In the genomic region with DNA sequence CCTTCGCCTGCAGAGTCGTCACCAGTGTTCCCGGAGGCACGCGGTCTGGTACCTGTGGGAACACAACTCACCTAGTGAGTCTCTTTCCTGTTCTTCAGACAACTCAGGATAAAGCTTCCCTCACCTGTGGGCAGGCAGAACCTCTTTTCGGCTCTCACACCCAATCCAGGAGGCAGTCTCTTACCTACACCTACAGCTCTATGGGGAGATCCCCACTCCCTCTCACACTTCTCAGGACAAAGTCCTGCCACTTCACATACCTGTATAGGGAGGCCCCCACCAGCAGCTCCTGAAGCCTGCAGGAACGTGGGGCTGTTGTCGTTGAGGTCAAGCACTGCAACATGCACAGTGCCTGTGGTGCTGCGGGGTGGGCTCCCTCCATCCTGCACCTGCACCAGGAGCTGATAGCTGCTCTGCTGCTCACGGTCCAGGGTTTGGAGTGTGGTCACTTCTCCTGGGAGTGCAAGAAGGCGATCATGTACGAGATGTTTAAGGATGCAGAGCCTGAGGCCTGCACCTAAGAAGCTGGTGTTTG, we compare ENCODE assay signal across 24 cellular contexts. TPM values are rescaled to one million over a fixed set of nuclear protein-coding genes. Genes with fewer than 3 reads are reported as not detected.
DNase-seq lines count a peak whose midpoint lies in the region; ATAC-seq and TF ChIP-seq lines count a peak whose summit lies in the region.
"Had no signal": no experiment of that assay in that cellular context is flagged by ENCODE, and none has a peak within 500 bp of the region (broad histone marks: within the 10 kb centered on the region; RNA-seq: fewer than 3 reads in every experiment).

No MANE protein-coding gene starts in this region.

- DNase-seq in cardiac septum (ENCODE audit: low spot score) (peak; percentile 50), Right ventricle myocardium superior (no peak), activated B cell treated with CpG ODN at 0.5 μM for 24 hours (peak; percentile 11), mesothelial cell of epicardium (ENCODE audit: low spot score in 2 of 2, unreplicated experiment in 2 of 2) (no peak), upper lobe of left lung (peak; percentile 6 to 30), T1000 (lab: John Stamatoyannopoulos, UW) (no peak), iPS-NIHi11 (ENCODE audit: low spot score) (no peak)
- DNase-seq: BE2C; EL; GF-D8; IMR-90; NCI-H1105; NCI-H146; NCI-H2029; NCI-H2171; NCI-H345; NCI-H524; NCI-H774; NK-92 treated with Interleukin-12 subunit alpha and Interleukin-12 subunit beta, amount 100 ng/mL, for 24 hours; SJCRH30 had no signal

- no peak for TF ChIP-seq CTCF in activated B cell treated with CpG ODN at 0.5 μM for 24 hours (IDR thresholded peaks at IDR 0.05)
- TF ChIP-seq CTCF in mesothelial cell of epicardium (IDR thresholded peaks at IDR 0.05; ENCODE audit: unreplicated experiment), result no peak
- TF ChIP-seq CTCF in upper lobe of left lung (IDR thresholded peaks at IDR 0.05), result no peak

- H3K4me1 ChIP-seq in upper lobe of left lung, result peaks cover 16 to 32% (median 25%) of the 10 kb centered on the region in 4 donors
- H3K4me1 ChIP-seq: BE2C had no signal

- POLR2A ChIA-PET in activated B cell treated with CpG ODN at 0.5 μM for 24 hours (lab: Charles Lee), result no interaction called here

- 86 to 88% methylated on average over 10 to 12 of the region's 12 CpGs for WGBS in upper lobe of left lung, 2 donors

- TF ChIP-seq EP300 in upper lobe of left lung (IDR thresholded peaks at IDR 0.05), result no peak

- no peak for ATAC-seq in Right ventricle myocardium superior (ENCODE audit: poor library complexity)
- ATAC-seq in activated B cell treated with CpG ODN at 0.5 μM for 24 hours (ENCODE audit: low read depth), result no peak
- ATAC-seq in upper lobe of left lung (ENCODE audit: low FRiP score in 2 of 2), result no peak
- no peak for ATAC-seq in HG03521 (IDR thresholded peaks at IDR 0.05; ENCODE audit: unreplicated experiment)
- ATAC-seq: HCT116 had no signal

- intact Hi-C loops in cardiac septum (cut with DNase I) (no loop called here), Right ventricle myocardium superior (cut with DNase I) (no loop called here), activated B cell treated with CpG ODN at 0.5 μM for 24 hours (cut with micrococcal nuclease) (no loop called here)

- H3K27me3 Mint-ChIP-seq in activated B cell treated with CpG ODN at 0.5 μM for 24 hours (no peaks in the 10 kb centered on the region), mesothelial cell of epicardium (ENCODE audit: low read depth) (peaks cover 36% of the 10 kb centered on the region)

- H3K4me3 Mint-ChIP-seq in activated B cell treated with CpG ODN at 0.5 μM for 24 hours, result no peak overlapping the region
- H3K4me3 Mint-ChIP-seq in mesothelial cell of epicardium, result peak overlapping the region; percentile 25

- peaks cover 0 to 59% (median 25%) of the 10 kb centered on the region in 4 donors for H3K36me3 ChIP-seq in upper lobe of left lung
- H3K36me3 ChIP-seq: BE2C, SJCRH30 had no signal

- H3K9me3 ChIP-seq in upper lobe of left lung, result no peaks in the 10 kb centered on the region
- H3K9me3 ChIP-seq: A549, BE2C, SJCRH30 had no signal

- no peak overlapping the region for H3K27ac Mint-ChIP-seq in activated B cell treated with CpG ODN at 0.5 μM for 24 hours
- H3K27ac Mint-ChIP-seq in mesothelial cell of epicardium, result no peak overlapping the region

- peaks cover 18% of the 10 kb centered on the region for H3K4me1 Mint-ChIP-seq in activated B cell treated with CpG ODN at 0.5 μM for 24 hours
- no peaks in the 10 kb centered on the region for H3K4me1 Mint-ChIP-seq in mesothelial cell of epicardium

- no peak overlapping the region for H3K27ac ChIP-seq in upper lobe of left lung
- H3K27ac ChIP-seq: A549, RWPE1, SJCRH30 had no signal

- H3K27me3 ChIP-seq in upper lobe of left lung, result no peaks in the 10 kb centered on the region
- H3K27me3 ChIP-seq: BE2C, SJCRH30 had no signal

- H3K36me3 Mint-ChIP-seq in activated B cell treated with CpG ODN at 0.5 μM for 24 hours (ENCODE audit: low read depth) (no peaks in the 10 kb centered on the region), mesothelial cell of epicardium (peaks cover 36% of the 10 kb centered on the region)

- no peak for TF ChIP-seq POLR2A in upper lobe of left lung (IDR thresholded peaks at IDR 0.05)

- H3K9me3 Mint-ChIP-seq in activated B cell treated with CpG ODN at 0.5 μM for 24 hours, result no peaks in the 10 kb centered on the region
- no peaks in the 10 kb centered on the region for H3K9me3 Mint-ChIP-seq in mesothelial cell of epicardium

- CTCF ChIA-PET in activated B cell treated with CpG ODN at 0.5 μM for 24 hours (lab: Charles Lee), result interaction anchor here (1.2 kb wide), 1 partner anchor 36 kb away, joined by 5 read pairs; no protein-coding TSS in a partner anchor

- no peak overlapping the region for H3K4me3 ChIP-seq in upper lobe of left lung
- H3K4me3 ChIP-seq: A549, SJCRH30 had no signal

RNA-seq across cellular contexts. Expression of gene TPP1, which starts 12.2 kb away (rescaled TPM):
- total RNA-seq in cardiac septum, result 72.0 TPM
- 71.5 TPM for total RNA-seq in Right ventricle myocardium superior
- 98.2 and 123 TPM in 2 replicates for total RNA-seq in activated B cell treated with CpG ODN at 0.5 μM for 24 hours
- 45.8 to 50.1 TPM (median 46.0 TPM) in 3 replicates for total RNA-seq in mesothelial cell of epicardium
- total RNA-seq in upper lobe of left lung, result 100 to 1,000 TPM in 4 of 6 donors, 10 to 100 TPM in 2; 71.6 to 240 (median 145) TPM

RNA-seq across cellular contexts. Expression of gene TAF10, which starts 19.4 kb away (rescaled TPM):
- total RNA-seq in cardiac septum (126 TPM), Right ventricle myocardium superior (83.6 TPM), activated B cell treated with CpG ODN at 0.5 μM for 24 hours (149 and 154 TPM in 2 replicates), mesothelial cell of epicardium (112 to 119 TPM (median 115 TPM) in 3 replicates), upper lobe of left lung (100 to 1,000 TPM in 3 of 6 donors, 10 to 100 TPM in 3; 60.8 to 153 (median 96.5) TPM)

RNA-seq across cellular contexts. Expression of gene DCHS1, which starts 24.2 kb away (rescaled TPM):
- total RNA-seq in cardiac septum (9.2 TPM), Right ventricle myocardium superior (9.6 TPM), activated B cell treated with CpG ODN at 0.5 μM for 24 hours (0.17 and 0.22 TPM in 2 replicates), mesothelial cell of epicardium (75.9 to 81.2 TPM (median 77.3 TPM) in 3 replicates), upper lobe of left lung (10 to 100 TPM in 4 of 6 donors, 1 to 10 TPM in 2; 9.2 to 32.2 (median 12.8) TPM)

RNA-seq across cellular contexts. Expression of gene ILK, which starts 27.8 kb away (rescaled TPM):
- total RNA-seq in cardiac septum (229 TPM), Right ventricle myocardium superior (191 TPM), activated B cell treated with CpG ODN at 0.5 μM for 24 hours (113 and 128 TPM in 2 replicates), mesothelial cell of epicardium (127 to 144 TPM (median 130 TPM) in 3 replicates), upper lobe of left lung (100 to 1,000 TPM; 130 to 191 (median 146) TPM)

RNA-seq across cellular contexts. Expression of gene RRP8, which starts 28.0 kb away (rescaled TPM):
- total RNA-seq in cardiac septum (21.3 TPM), Right ventricle myocardium superior (19.8 TPM), activated B cell treated with CpG ODN at 0.5 μM for 24 hours (29.1 and 30.5 TPM in 2 replicates), mesothelial cell of epicardium (18.6 to 22.5 TPM (median 21.0 TPM) in 3 replicates), upper lobe of left lung (10 to 100 TPM; 13.4 to 25.2 (median 22.1) TPM)

Comparison
In these comparisons a context has a peak if more than half of its experiments do, and no peak if none do; other contexts are left out.
1. DNase-seq: peak in cardiac septum (single experiment), activated B cell treated with CpG ODN at 0.5 μM for 24 hours (single experiment) and upper lobe of left lung (2 of 2); none in Right ventricle myocardium superior (single experiment), mesothelial cell of epicardium (0 of 2), T1000 (single experiment) and iPS-NIHi11 (single experiment).